ENCODE assay signal across 2 cellular contexts in the genomic region with DNA sequence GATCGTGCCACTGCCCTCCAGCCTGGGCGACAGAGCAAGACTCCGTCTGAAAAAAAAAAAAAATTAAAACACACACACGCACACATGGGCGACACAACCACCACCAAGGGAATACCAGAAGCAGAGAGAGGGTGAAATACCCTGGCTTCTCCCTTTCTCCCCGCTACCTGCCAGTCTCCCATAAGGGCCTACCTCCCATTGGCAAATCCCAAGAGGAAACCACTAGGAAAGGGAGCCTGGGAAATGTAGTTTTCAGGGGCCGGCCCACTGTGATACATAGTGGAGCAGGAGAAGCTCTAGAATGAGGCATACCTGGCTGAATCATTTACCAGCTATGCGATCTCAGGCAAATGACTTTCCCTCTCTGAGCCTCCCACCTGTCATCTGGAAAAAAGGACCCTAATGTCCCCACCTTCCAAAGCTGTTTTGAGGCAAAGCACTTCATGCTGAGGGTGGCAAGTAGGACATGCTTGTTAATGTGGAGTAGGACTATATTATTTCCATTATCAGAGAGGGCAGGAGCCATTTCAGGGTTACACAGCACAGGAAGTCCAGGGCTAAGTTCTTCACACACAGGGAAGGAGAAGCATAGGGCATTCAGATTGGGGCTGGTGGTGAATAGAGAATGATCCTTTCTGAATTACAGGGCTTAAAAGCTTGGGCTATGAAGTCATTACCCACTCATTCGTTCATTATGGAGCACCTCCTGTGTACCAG.
A peak's percentile ranks its signal among the peaks of the same experiment; 100 is the strongest.
TF ChIP-seq lines count a peak whose summit lies in the region.

No MANE protein-coding gene starts in this region.

TF ChIP-seq in A549, 52 proteins besides CTCF, POLR2A, EP300 and RAD21:
- TF ChIP-seq RNF2 (IDR thresholded peaks at IDR 0.05; ENCODE audit: borderline replicate concordance, low read depth), result no peak
- peak; percentile 19 for TF ChIP-seq ZFP36 (IDR thresholded peaks at IDR 0.05; ENCODE audit: borderline replicate concordance, partially characterized antibody)
TF ChIP-seq in A549: peak in this region for 1.

TF ChIP-seq in K562, 482 proteins besides CTCF, POLR2A, EP300 and RAD21:
- TF ChIP-seq ZNF695 (CRISPR knock-in tag; IDR thresholded peaks at IDR 0.05) (no peak), ETS2 (tag; IDR thresholded peaks at IDR 0.05; ENCODE audit: borderline replicate concordance, poor library complexity, severe bottlenecking) (no peak), ZEB2 (IDR thresholded peaks at IDR 0.05) (no peak), GABPB1 (CRISPR knock-in tag; IDR thresholded peaks at IDR 0.05) (no peak), POLR2G (IDR thresholded peaks at IDR 0.05; ENCODE audit: low read depth, low read length) (no peak), KLF10 (CRISPR knock-in tag; IDR thresholded peaks at IDR 0.05) (no peak), NFXL1 (CRISPR knock-in tag; IDR thresholded peaks at IDR 0.05) (no peak), ZNF143 (CRISPR knock-in tag; IDR thresholded peaks at IDR 0.05) (0 out of 2 replicates have a peak, but pooled peaks have one; percentile 41), HCFC1 (IDR thresholded peaks at IDR 0.05; ENCODE audit: low read depth, low read length) (peak; percentile 57), ZNF324 (CRISPR knock-in tag; IDR thresholded peaks at IDR 0.05) (no peak), FOXA3 (CRISPR knock-in tag; conservative IDR thresholded peaks at IDR 0.05 in 1 of 2, IDR thresholded peaks at IDR 0.05 in 1 of 2) (no peak), RBM25 (IDR thresholded peaks at IDR 0.05; ENCODE audit: low read depth, low read length, severe bottlenecking) (peak; percentile 4), U2AF1 (optimal IDR thresholded peaks at IDR 0.05; ENCODE audit: low read depth, low read length) (no peak)
- TF ChIP-seq, protein P1, sequence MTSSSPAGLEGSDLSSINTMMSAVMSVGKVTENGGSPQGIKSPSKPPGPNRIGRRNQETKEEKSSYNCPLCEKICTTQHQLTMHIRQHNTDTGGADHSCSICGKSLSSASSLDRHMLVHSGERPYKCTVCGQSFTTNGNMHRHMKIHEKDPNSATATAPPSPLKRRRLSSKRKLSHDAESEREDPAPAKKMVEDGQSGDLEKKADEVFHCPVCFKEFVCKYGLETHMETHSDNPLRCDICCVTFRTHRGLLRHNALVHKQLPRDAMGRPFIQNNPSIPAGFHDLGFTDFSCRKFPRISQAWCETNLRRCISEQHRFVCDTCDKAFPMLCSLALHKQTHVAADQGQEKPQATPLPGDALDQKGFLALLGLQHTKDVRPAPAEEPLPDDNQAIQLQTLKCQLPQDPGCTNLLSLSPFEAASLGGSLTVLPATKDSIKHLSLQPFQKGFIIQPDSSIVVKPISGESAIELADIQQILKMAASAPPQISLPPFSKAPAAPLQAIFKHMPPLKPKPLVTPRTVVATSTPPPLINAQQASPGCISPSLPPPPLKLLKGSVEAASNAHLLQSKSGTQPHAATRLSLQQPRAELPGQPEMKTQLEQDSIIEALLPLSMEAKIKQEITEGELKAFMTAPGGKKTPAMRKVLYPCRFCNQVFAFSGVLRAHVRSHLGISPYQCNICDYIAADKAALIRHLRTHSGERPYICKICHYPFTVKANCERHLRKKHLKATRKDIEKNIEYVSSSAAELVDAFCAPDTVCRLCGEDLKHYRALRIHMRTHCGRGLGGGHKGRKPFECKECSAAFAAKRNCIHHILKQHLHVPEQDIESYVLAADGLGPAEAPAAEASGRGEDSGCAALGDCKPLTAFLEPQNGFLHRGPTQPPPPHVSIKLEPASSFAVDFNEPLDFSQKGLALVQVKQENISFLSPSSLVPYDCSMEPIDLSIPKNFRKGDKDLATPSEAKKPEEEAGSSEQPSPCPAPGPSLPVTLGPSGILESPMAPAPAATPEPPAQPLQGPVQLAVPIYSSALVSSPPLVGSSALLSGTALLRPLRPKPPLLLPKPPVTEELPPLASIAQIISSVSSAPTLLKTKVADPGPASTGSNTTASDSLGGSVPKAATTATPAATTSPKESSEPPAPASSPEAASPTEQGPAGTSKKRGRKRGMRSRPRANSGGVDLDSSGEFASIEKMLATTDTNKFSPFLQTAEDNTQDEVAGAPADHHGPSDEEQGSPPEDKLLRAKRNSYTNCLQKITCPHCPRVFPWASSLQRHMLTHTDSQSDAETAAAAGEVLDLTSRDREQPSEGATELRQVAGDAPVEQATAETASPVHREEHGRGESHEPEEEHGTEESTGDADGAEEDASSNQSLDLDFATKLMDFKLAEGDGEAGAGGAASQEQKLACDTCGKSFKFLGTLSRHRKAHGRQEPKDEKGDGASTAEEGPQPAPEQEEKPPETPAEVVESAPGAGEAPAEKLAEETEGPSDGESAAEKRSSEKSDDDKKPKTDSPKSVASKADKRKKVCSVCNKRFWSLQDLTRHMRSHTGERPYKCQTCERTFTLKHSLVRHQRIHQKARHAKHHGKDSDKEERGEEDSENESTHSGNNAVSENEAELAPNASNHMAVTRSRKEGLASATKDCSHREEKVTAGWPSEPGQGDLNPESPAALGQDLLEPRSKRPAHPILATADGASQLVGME (CRISPR knock-in tag; IDR thresholded peaks at IDR 0.05), result no peak
